27 cellular contexts compared by ENCODE assay signal in genomic region chr7:122676466-122676865, GRCh38. TPM values are rescaled to one million over a fixed set of nuclear protein-coding genes. Genes with fewer than 3 reads are reported as not detected.
A peak's percentile ranks its signal among the peaks of the same experiment; 100 is the strongest.
DNase-seq lines count a peak whose midpoint lies in the region; FAIRE-seq and TF ChIP-seq lines count a peak whose summit lies in the region.
"Had no signal": no experiment of that assay in that cellular context is flagged by ENCODE, and none has a peak within 500 bp of the region (broad histone marks: within the 10 kb centered on the region; RNA-seq: fewer than 3 reads in every experiment).

No MANE protein-coding gene starts in this region.

- H2BK20ac ChIP-seq in H9 (ENCODE audit: low read depth, low read length, poor library complexity, severe bottlenecking), result no peak overlapping the region

- H3K56ac ChIP-seq in H9 (ENCODE audit: insufficient read length, low read depth, low read length), result no peak overlapping the region

- intact Hi-C loops in CD14-positive monocyte (cut with micrococcal nuclease), result no loop called here

- H2BK15ac ChIP-seq in H9 (ENCODE audit: low read depth, low read length), result no peak overlapping the region

- H3K4me1 ChIP-seq in H9 (ENCODE audit: insufficient read depth, low read length), result peaks cover 23% of the 10 kb centered on the region; the same call in 1 of the 2 replicates
- H3K4me1 ChIP-seq in astrocyte (ENCODE audit: insufficient read depth, low read length), result peaks cover 12% of the 10 kb centered on the region
- H3K4me1 ChIP-seq: ascending aorta; BLaER1 treated with 17β-estradiol and CSF1 and Interleukin-3, amounts not matched to agents 10 nM and 100 nM; right atrium auricular region; spleen had no signal

- no peak overlapping the region for H2BK12ac ChIP-seq in H9 (ENCODE audit: insufficient read length, low read depth, low read length)

- H2AFZ ChIP-seq in H9 (ENCODE audit: low read length) (no peak overlapping the region), astrocyte (ENCODE audit: low read depth, low read length) (no peak overlapping the region)

- H3K27ac ChIP-seq in H9 (ENCODE audit: insufficient read length, low read depth, low read length) (no peak overlapping the region), astrocyte (ENCODE audit: low read depth, low read length) (no peak overlapping the region)
- H3K27ac ChIP-seq: ascending aorta; BLaER1 treated with 17β-estradiol and CSF1 and Interleukin-3, amounts not matched to agents 10 nM and 100 nM; right atrium auricular region; RWPE1; spleen; suprapubic skin had no signal

- no peaks in the 10 kb centered on the region; the same call in 1 of the 2 replicates for H3K27me3 Mint-ChIP-seq in H9 (ENCODE audit: low read depth)
- no peaks in the 10 kb centered on the region for H3K27me3 Mint-ChIP-seq in astrocyte (ENCODE audit: low read depth, unreplicated experiment)
- no peaks in the 10 kb centered on the region for H3K27me3 Mint-ChIP-seq in CD14-positive monocyte (ENCODE audit: low read depth in 3 of 3)
- H3K27me3 Mint-ChIP-seq: activated CD4-positive, alpha-beta T cell treated with anti-CD3 and anti-CD28 coated beads, Interleukin-2, amount 10 ng/mL, durations not matched to agents 24 days and 14 days; natural killer cell treated with Interleukin-12 subunit alpha and Interleukin-12 subunit beta and Interleukin-15 and Interleukin-18, amount 100 ng/mL, for 72 hours; stimulated activated memory B cell treated with anti-CD40 and anti-IgM and Interleukin-4, amounts not matched to agents 10 μg/mL and 1 μg/mL and 100 μg/mL, for 72 hours had no signal

- H2BK5ac ChIP-seq in H9 (ENCODE audit: insufficient read length, low read length), result no peak overlapping the region

- H3K4me3 ChIP-seq in astrocyte (ENCODE audit: insufficient read depth, low read depth, low read length), result no peak overlapping the region
- H3K4me3 ChIP-seq: ascending aorta; BLaER1 treated with 17β-estradiol and CSF1 and Interleukin-3, amounts not matched to agents 10 nM and 100 nM; right atrium auricular region; spleen; suprapubic skin had no signal

- no peak overlapping the region for H3K23ac ChIP-seq in H9 (ENCODE audit: insufficient read length, low read depth, low read length)

- no peaks in the 10 kb centered on the region for H3K9me3 ChIP-seq in H9 (ENCODE audit: control insufficient read depth, low read depth, low read length)
- H3K9me3 ChIP-seq in astrocyte (ENCODE audit: insufficient read depth, low read depth, low read length), result no peaks in the 10 kb centered on the region
- H3K9me3 ChIP-seq: ascending aorta, right atrium auricular region, suprapubic skin had no signal

- WGBS in H9 (ENCODE audit: extremely low coverage, insufficient read length, low lambda C conversion rate), result no CpG with 5 or more reads among the region's 2 CpGs

- H3K4me2 ChIP-seq in H9 (ENCODE audit: insufficient read depth, insufficient read length, low read length) (no peak overlapping the region), astrocyte (ENCODE audit: low read length) (no peak overlapping the region)
- H3K4me2 ChIP-seq: BLaER1 treated with 17β-estradiol and CSF1 and Interleukin-3, amounts not matched to agents 10 nM and 100 nM had no signal

- no peaks in the 10 kb centered on the region for H3K23me2 ChIP-seq in H9 (ENCODE audit: insufficient read length, low read depth, low read length, poor library complexity, severe bottlenecking)

- H4K20me1 ChIP-seq in H9 (ENCODE audit: control insufficient read depth, insufficient read depth, insufficient read length) (no peaks in the 10 kb centered on the region), astrocyte (ENCODE audit: insufficient read depth, low read length) (no peaks in the 10 kb centered on the region)
- H4K20me1 ChIP-seq: BLaER1 treated with 17β-estradiol and CSF1 and Interleukin-3, amounts not matched to agents 10 nM and 100 nM had no signal

- H4K91ac ChIP-seq in H9 (ENCODE audit: insufficient read length, low read depth, low read length), result no peak overlapping the region

- H3K4ac ChIP-seq in H9 (ENCODE audit: low read depth, low read length), result no peak overlapping the region

- H3K4me1 Mint-ChIP-seq in H9 (peaks cover 56 to 58% of the 10 kb centered on the region in 2 experiments), astrocyte (ENCODE audit: low read depth, unreplicated experiment) (peaks cover 14% of the 10 kb centered on the region), CD14-positive monocyte (no peaks in the 10 kb centered on the region)
- H3K4me1 Mint-ChIP-seq: activated CD4-positive, alpha-beta T cell treated with anti-CD3 and anti-CD28 coated beads, Interleukin-2, amount 10 ng/mL, durations not matched to agents 24 days and 14 days; stimulated activated memory B cell treated with anti-CD40 and anti-IgM and Interleukin-4, amounts not matched to agents 10 μg/mL and 1 μg/mL and 100 μg/mL, for 72 hours had no signal

- no peak overlapping the region for H4K8ac ChIP-seq in H9 (replicated peaks; ENCODE audit: insufficient read length, low read depth, low read length)

- H3K79me1 ChIP-seq in H9 (ENCODE audit: insufficient read depth, low read depth, low read length, poor library complexity, severe bottlenecking), result no peaks in the 10 kb centered on the region

- H3K14ac ChIP-seq in H9 (ENCODE audit: insufficient read depth, low read length), result no peak overlapping the region

- no peak overlapping the region for H3K18ac ChIP-seq in H9 (ENCODE audit: insufficient read length, low read depth, low read length)

- no peak overlapping the region for H2BK120ac ChIP-seq in H9 (ENCODE audit: low read depth, low read length, poor library complexity, severe bottlenecking)

- DNase-seq in DMS153 (lab: John Stamatoyannopoulos, UW), result peak; percentile 85
- no peak for DNase-seq in H9
- DNase-seq in NCI-H345 (lab: John Stamatoyannopoulos, UW), result peak; percentile 78
- DNase-seq in astrocyte (ENCODE audit: low read depth), result peak; percentile 5
- no peak for DNase-seq in MV-4-11 (lab: John Stamatoyannopoulos, UW)
- DNase-seq in HK-2 (ENCODE audit: unreplicated experiment), result no peak
- no peak for DNase-seq in stimulated activated naive CD4-positive, alpha-beta T cell (lab: John Stamatoyannopoulos, UW)
- DNase-seq in CD14-positive monocyte (ENCODE audit: low spot score), result no peak
- DNase-seq: activated CD4-positive, alpha-beta T cell treated with anti-CD3 and anti-CD28 coated beads, Interleukin-2, amount 10 ng/mL, durations not matched to agents 24 days and 14 days; Caco-2; NCI-H1694 treated with DMSO at 0.1 percent for 48 hours; spleen; stimulated activated CD4-positive, alpha-beta T cell treated with anti-CD3 and anti-CD28 coated beads, Interleukin-4, amount 100 ng/mL, for 1 hour had no signal

- H3K27ac Mint-ChIP-seq in H9, result no peak overlapping the region
- H3K27ac Mint-ChIP-seq in astrocyte (ENCODE audit: unreplicated experiment), result no peak overlapping the region
- no peak overlapping the region for H3K27ac Mint-ChIP-seq in CD14-positive monocyte
- H3K27ac Mint-ChIP-seq: activated CD4-positive, alpha-beta T cell treated with anti-CD3 and anti-CD28 coated beads, Interleukin-2, amount 10 ng/mL, durations not matched to agents 24 days and 14 days; activated naive CD4-positive, alpha-beta T cell treated with anti-CD3 and anti-CD28 coated beads, Interleukin-2, amount 50 U/mL, for 72 hours; natural killer cell treated with Interleukin-12 subunit alpha and Interleukin-12 subunit beta and Interleukin-15 and Interleukin-18, amount 100 ng/mL, for 72 hours; stimulated activated memory B cell treated with anti-CD40 and anti-IgM and Interleukin-4, amounts not matched to agents 10 μg/mL and 1 μg/mL and 100 μg/mL, for 72 hours had no signal

- H3K79me2 ChIP-seq in H9 (ENCODE audit: insufficient read depth, low read length) (0 out of 2 replicates have a peak, but pooled peaks cover 2% of the 10 kb centered on the region), astrocyte (ENCODE audit: insufficient read depth, low read length) (no peaks in the 10 kb centered on the region)

- no peak overlapping the region for H3T11ph ChIP-seq in H9 (ENCODE audit: low read length)

- FAIRE-seq in astrocyte (lab: Jason Lieb, UNC), result no peak
- FAIRE-seq: keratinocyte had no signal

- H3K9me3 Mint-ChIP-seq in H9 (peaks cover 7 to 11% of the 10 kb centered on the region in 2 experiments), astrocyte (ENCODE audit: unreplicated experiment) (peaks cover 7% of the 10 kb centered on the region), CD14-positive monocyte (peaks cover 2 to 14% (median 10%) of the 10 kb centered on the region in 7 donors)
- H3K9me3 Mint-ChIP-seq: stimulated activated memory B cell treated with anti-CD40 and anti-IgM and Interleukin-4, amounts not matched to agents 10 μg/mL and 1 μg/mL and 100 μg/mL, for 72 hours had no signal

- no peak overlapping the region for H4K5ac ChIP-seq in H9 (ENCODE audit: insufficient read length, low read depth, low read length)

- no peaks in the 10 kb centered on the region for H3K27me3 ChIP-seq in H9 (ENCODE audit: insufficient read depth, low read length)
- no peaks in the 10 kb centered on the region for H3K27me3 ChIP-seq in astrocyte (ENCODE audit: insufficient read depth, low read length)
- H3K27me3 ChIP-seq: ascending aorta; BLaER1 treated with 17β-estradiol and CSF1 and Interleukin-3, amounts not matched to agents 10 nM and 100 nM; right atrium auricular region; spleen; suprapubic skin had no signal

- no peaks in the 10 kb centered on the region for H3K36me3 ChIP-seq in astrocyte (ENCODE audit: insufficient read depth, low read length)
- H3K36me3 ChIP-seq: ascending aorta; BLaER1 treated with 17β-estradiol and CSF1 and Interleukin-3, amounts not matched to agents 10 nM and 100 nM; right atrium auricular region; spleen; suprapubic skin had no signal

- TF ChIP-seq CTCF in H9 (conservative IDR thresholded peaks at IDR 0.05), result no peak
- TF ChIP-seq CTCF in astrocyte (IDR thresholded peaks at IDR 0.05; ENCODE audit: insufficient read depth, low read depth, low read length), result no peak
- TF ChIP-seq CTCF in CD14-positive monocyte (IDR thresholded peaks at IDR 0.05), result no peak

- H2AK5ac ChIP-seq in H9 (ENCODE audit: insufficient read length, low read length), result peak overlapping the region; percentile 6

- H3K36me3 Mint-ChIP-seq in H9 (ENCODE audit: insufficient read depth in 1 of 3, low read depth in 3 of 3) (peaks cover 7 to 9% (median 9%) of the 10 kb centered on the region in 3 experiments; a peak in 6 of 7 replicates), astrocyte (ENCODE audit: low read depth, unreplicated experiment) (peaks cover 5% of the 10 kb centered on the region), CD14-positive monocyte (no peaks in the 10 kb centered on the region)
- H3K36me3 Mint-ChIP-seq: activated naive CD4-positive, alpha-beta T cell treated with anti-CD3 and anti-CD28 coated beads, Interleukin-2, amount 50 U/mL, for 72 hours; natural killer cell treated with Interleukin-12 subunit alpha and Interleukin-12 subunit beta and Interleukin-15 and Interleukin-18, amount 100 ng/mL, for 72 hours; stimulated activated memory B cell treated with anti-CD40 and anti-IgM and Interleukin-4, amounts not matched to agents 10 μg/mL and 1 μg/mL and 100 μg/mL, for 72 hours had no signal

- H3K4me3 Mint-ChIP-seq in H9 (no peak overlapping the region), astrocyte (ENCODE audit: unreplicated experiment) (no peak overlapping the region), CD14-positive monocyte (no peak overlapping the region)
- H3K4me3 Mint-ChIP-seq: activated CD4-positive, alpha-beta T cell treated with anti-CD3 and anti-CD28 coated beads, Interleukin-2, amount 10 ng/mL, durations not matched to agents 24 days and 14 days; natural killer cell treated with Interleukin-12 subunit alpha and Interleukin-12 subunit beta and Interleukin-15 and Interleukin-18, amount 100 ng/mL, for 72 hours; stimulated activated memory B cell treated with anti-CD40 and anti-IgM and Interleukin-4, amounts not matched to agents 10 μg/mL and 1 μg/mL and 100 μg/mL, for 72 hours had no signal

- H3K9ac ChIP-seq in H9 (ENCODE audit: extremely low read depth, insufficient read length, low read length) (no peak overlapping the region), astrocyte (ENCODE audit: low read length) (no peak overlapping the region)
- H3K9ac ChIP-seq: BLaER1 treated with 17β-estradiol and CSF1 and Interleukin-3, amounts not matched to agents 10 nM and 100 nM had no signal

RNA-seq across cellular contexts. Expression of gene RNF133, which starts 22.5 kb away (rescaled TPM):
- total RNA-seq in H9 (2021), result 0.20 and 0.31 TPM in 2 replicates
- 0.30 and 0.41 TPM in 2 replicates for total RNA-seq in astrocyte
- polyA plus RNA-seq in CD14-positive monocyte, result not detected
- total RNA-seq: activated CD4-positive, alpha-beta T cell treated with anti-CD3 and anti-CD28 coated beads, Interleukin-2, amount 10 ng/mL, durations not matched to agents 24 days and 14 days; activated naive CD4-positive, alpha-beta T cell treated with anti-CD3 and anti-CD28 coated beads, Interleukin-2, amount 50 U/mL, for 72 hours; ascending aorta; Caco-2; mononuclear cell; natural killer cell treated with Interleukin-12 subunit alpha and Interleukin-12 subunit beta and Interleukin-15 and Interleukin-18, amount 100 ng/mL, for 72 hours; osteocyte; T-helper 2 cell treated with Interferon-gamma antibody and Interleukin-4, amounts not matched to agents 100 ng/mL and 5 ng/mL, for 36 hours had no signal
- polyA plus RNA-seq: keratinocyte, spleen had no signal

RNA-seq across cellular contexts. Expression of gene RNF148, which starts 26.3 kb away (rescaled TPM):
- total RNA-seq in H9 (2021) (0.29 and 0.39 TPM in 2 replicates), astrocyte (0.50 TPM in 1 of 2 replicates, not detected in the other)
- not detected for polyA plus RNA-seq in CD14-positive monocyte
- total RNA-seq: activated CD4-positive, alpha-beta T cell treated with anti-CD3 and anti-CD28 coated beads, Interleukin-2, amount 10 ng/mL, durations not matched to agents 24 days and 14 days; activated naive CD4-positive, alpha-beta T cell treated with anti-CD3 and anti-CD28 coated beads, Interleukin-2, amount 50 U/mL, for 72 hours; Caco-2; M059J; mononuclear cell; natural killer cell treated with Interleukin-12 subunit alpha and Interleukin-12 subunit beta and Interleukin-15 and Interleukin-18, amount 100 ng/mL, for 72 hours; osteocyte; T-helper 2 cell treated with Interferon-gamma antibody and Interleukin-4, amounts not matched to agents 100 ng/mL and 5 ng/mL, for 36 hours had no signal
- polyA plus RNA-seq: keratinocyte, urinary bladder had no signal

Comparison
In these comparisons a context has a peak if more than half of its experiments do, and no peak if none do; other contexts are left out.
1. DNase-seq: peak in DMS153 (single experiment), NCI-H345 (single experiment) and astrocyte (single experiment); none in H9 (single experiment), MV-4-11 (single experiment), HK-2 (single experiment), stimulated activated naive CD4-positive, alpha-beta T cell (0 of 6) and CD14-positive monocyte (single experiment).